In genomic region chr2:227592694-227593387, GRCh38 we compare ENCODE assay signal across 18 cellular contexts. TPM values are rescaled to one million over a fixed set of nuclear protein-coding genes. Genes with fewer than 3 reads are reported as not detected.
DNase-seq lines count a peak whose midpoint lies in the region; ATAC-seq, FAIRE-seq and TF ChIP-seq lines count a peak whose summit lies in the region.
"Had no signal": no experiment of that assay in that cellular context is flagged by ENCODE, and none has a peak within 500 bp of the region (broad histone marks: within the 10 kb centered on the region; RNA-seq: fewer than 3 reads in every experiment).

No MANE protein-coding gene starts in this region.

- intact Hi-C loops in mucosa of descending colon (cut with DNase I, micrococcal nuclease) = no loop called here

- H3K9me3 ChIP-seq in mucosa of descending colon = no peaks in the 10 kb centered on the region
- peaks cover 0 to 7% (median 0%) of the 10 kb centered on the region in 4 donors for H3K9me3 ChIP-seq in tibial nerve
- H3K9me3 ChIP-seq in small intestine (ENCODE audit: control insufficient read depth, low read depth) = no peaks in the 10 kb centered on the region
- H3K9me3 ChIP-seq: uterus had no signal

- TF ChIP-seq EP300 in tibial nerve (IDR thresholded peaks at IDR 0.05) = no peak

- no peak for FAIRE-seq in small intestine (lab: Jason Lieb, UNC)

- H3K27me3 ChIP-seq in tibial nerve = no peaks in the 10 kb centered on the region
- peaks cover 0 to 4% of the 10 kb centered on the region in 2 donors for H3K27me3 ChIP-seq in small intestine (ENCODE audit: control insufficient read depth in 2 of 2, insufficient read depth in 2 of 2, low read length in 2 of 2)
- H3K27me3 ChIP-seq: neural progenitor cell, uterus had no signal

- H3K27ac ChIP-seq in tibial nerve (no peak overlapping the region), small intestine (ENCODE audit: low read depth in 1 of 2, low read length in 1 of 2) (no peak overlapping the region)
- H3K27ac ChIP-seq: KMS-11, neural progenitor cell, uterus had no signal

- H3K4me3 ChIP-seq in mucosa of descending colon (no peak overlapping the region), tibial nerve (no peak overlapping the region), small intestine (ENCODE audit: low read depth in 1 of 2, low read length in 2 of 2) (no peak overlapping the region)
- H3K4me3 ChIP-seq: neural progenitor cell, uterus had no signal

- TF ChIP-seq POLR2A in tibial nerve (IDR thresholded peaks at IDR 0.05) = no peak

- no peak for TF ChIP-seq CTCF in mucosa of descending colon (IDR thresholded peaks at IDR 0.05)
- no peak for TF ChIP-seq CTCF in tibial nerve (IDR thresholded peaks at IDR 0.05)

- 85 to 97% methylated on average over 1 of the region's 1 CpG for WGBS in tibial nerve, 2 donors
- 35 to 63% (median 57%) methylated on average over 1 of the region's 1 CpG for WGBS in small intestine, 3 donors

- DNase-seq in mucosa of descending colon (no peak), tibial nerve (ENCODE audit: low spot score in 2 of 2) (no peak), small intestine (no peak)
- DNase-seq in activated CD4-positive, alpha-beta T cell treated with anti-CD3 and anti-CD28 coated beads, Interleukin-2, amount 50 U/mL, for 1 hour = no peak
- DNase-seq: activated naive CD4-positive, alpha-beta T cell treated with Interleukin-2 at 50 U/mL for 16 hours; effector CD8-positive, alpha-beta T cell; H9; NCI-H1417 treated with DMSO at 0.1 percent for 48 hours; NCI-H226; uterus had no signal

- H3K36me3 ChIP-seq in mucosa of descending colon (ENCODE audit: low read depth) (no peaks in the 10 kb centered on the region), tibial nerve (no peaks in the 10 kb centered on the region), small intestine (ENCODE audit: control insufficient read depth in 2 of 2, insufficient read depth in 2 of 2, low read length in 2 of 2) (no peaks in the 10 kb centered on the region)
- H3K36me3 ChIP-seq: neural progenitor cell, uterus had no signal

- H3K4me1 ChIP-seq in mucosa of descending colon (ENCODE audit: low read depth) (no peaks in the 10 kb centered on the region), tibial nerve (no peaks in the 10 kb centered on the region), small intestine (ENCODE audit: control insufficient read depth in 2 of 2, insufficient read depth in 1 of 2, low read depth in 1 of 2, low read length in 1 of 2) (no peaks in the 10 kb centered on the region)
- H3K4me1 ChIP-seq: neural progenitor cell, uterus had no signal

- peak; percentile 88 for ATAC-seq in GM18907 (IDR thresholded peaks at IDR 0.05; ENCODE audit: unreplicated experiment)
- ATAC-seq in GM21528 (IDR thresholded peaks at IDR 0.05; ENCODE audit: low FRiP score, unreplicated experiment) = peak; percentile 79
- peak; percentile 73 for ATAC-seq in HG03175 (IDR thresholded peaks at IDR 0.05; ENCODE audit: unreplicated experiment)
- peak; percentile 25 for ATAC-seq in mucosa of descending colon
- ATAC-seq: stimulated activated memory B cell treated with anti-CD40 and anti-IgM and Interleukin-4, amounts not matched to agents 10 μg/mL and 1 μg/mL and 100 μg/mL, for 72 hours had no signal

RNA-seq across cellular contexts. Expression of gene SCYGR2, which starts 5.9 kb away (rescaled TPM):
- total RNA-seq in mucosa of descending colon (not detected), tibial nerve (not detected)
- polyA plus RNA-seq in small intestine = not detected
- total RNA-seq: CD4-positive, CD25-positive, alpha-beta regulatory T cell; H9; SK-MEL-5; uterus had no signal
- polyA plus RNA-seq: CD4-positive, CD25-positive, alpha-beta regulatory T cell had no signal

RNA-seq across cellular contexts. Expression of gene SCYGR3, which starts 21.8 kb away (rescaled TPM):
- total RNA-seq in mucosa of descending colon (not detected), tibial nerve (not detected)
- not detected for polyA plus RNA-seq in small intestine
- total RNA-seq: CD4-positive, CD25-positive, alpha-beta regulatory T cell; H9; SK-MEL-5; uterus had no signal
- polyA plus RNA-seq: CD4-positive, CD25-positive, alpha-beta regulatory T cell had no signal

RNA-seq across cellular contexts. Expression of gene SCYGR4, which starts 24.5 kb away (rescaled TPM):
- total RNA-seq in mucosa of descending colon (not detected), tibial nerve (not detected)
- polyA plus RNA-seq in small intestine = not detected
- total RNA-seq: CD4-positive, CD25-positive, alpha-beta regulatory T cell; H9; SK-MEL-5; uterus had no signal
- polyA plus RNA-seq: CD4-positive, CD25-positive, alpha-beta regulatory T cell had no signal

Comparison
In these comparisons a context has a peak if more than half of its experiments do, and no peak if none do; other contexts are left out.
1. ATAC-seq: peak in every context shown above with its lines; median percentile 88 in GM18907; 79 in GM21528; 73 in HG03175; 25 in mucosa of descending colon.